In genomic region chr17:74639704-74640142, GRCh38 we compare ENCODE assay signal across 12 cellular contexts. TPM values are rescaled to one million over a fixed set of nuclear protein-coding genes. Genes with fewer than 3 reads are reported as not detected.
DNase-seq lines count a peak whose midpoint lies in the region; ATAC-seq, FAIRE-seq and TF ChIP-seq lines count a peak whose summit lies in the region.
"Had no signal": no experiment of that assay in that cellular context is flagged by ENCODE, and none has a peak within 500 bp of the region (broad histone marks: within the 10 kb centered on the region; RNA-seq: fewer than 3 reads in every experiment).

No MANE protein-coding gene starts in this region.

- no peak for DNase-seq in Right ventricle myocardium inferior (ENCODE audit: missing footprints)
- no peak for DNase-seq in left ventricle myocardium inferior
- DNase-seq in NB4 (ENCODE audit: low read depth), result peak; percentile 85
- DNase-seq in GM12878 (ENCODE audit: low read depth, low spot score), result peak; percentile 42
- DNase-seq in stimulated activated naive CD8-positive, alpha-beta T cell treated with anti-CD3 and anti-CD28 coated beads, Interleukin-15, Interleukin-2, amounts not matched to agents 100 U/mL and 50 U/mL, for 24 hours, result no peak
- DNase-seq in activated CD4-positive, CD25-positive, alpha-beta regulatory T cell treated with anti-CD3 and anti-CD28 coated beads, Interleukin-2, amount 50 U/mL, for 72 hours, result no peak
- no peak for DNase-seq in PC-3
- no peak for DNase-seq in NCI-H345 (lab: John Stamatoyannopoulos, UW)

- WGBS in GM12878 (ENCODE audit: insufficient coverage, insufficient replicate concordance, low lambda C conversion rate, missing lambda C conversion rate), result 0% methylated on average over 10 of the region's 10 CpGs

- ATAC-seq in Right ventricle myocardium inferior (peak; percentile 28), GM12878 (peak; percentile 58), PC-3 (no peak)
- ATAC-seq in stimulated activated naive CD8-positive, alpha-beta T cell treated with anti-CD3 and anti-CD28 coated beads, Interleukin-15, Interleukin-2, amounts not matched to agents 100 U/mL and 50 U/mL, for 24 hours, result peak; percentile 51

- H3K79me2 ChIP-seq in GM12878 (ENCODE audit: control insufficient read depth, insufficient read depth, low read length) (no peaks in the 10 kb centered on the region), PC-3 (ENCODE audit: low read length) (no peaks in the 10 kb centered on the region)

- H3K4me3 ChIP-seq in left ventricle myocardium inferior (no peak overlapping the region), NB4 (ENCODE audit: low read depth, low read length) (no peak overlapping the region), GM12878 (no peak overlapping the region), PC-3 (ENCODE audit: low read length) (no peak overlapping the region)
- H3K4me3 ChIP-seq: SJSA1 had no signal

- TF ChIP-seq CTCF in left ventricle myocardium inferior (IDR thresholded peaks at IDR 0.05; ENCODE audit: borderline replicate concordance), result no peak
- no peak for TF ChIP-seq CTCF in NB4 (IDR thresholded peaks at IDR 0.05; ENCODE audit: low read depth, low read length)
- TF ChIP-seq CTCF in GM12878 (IDR thresholded peaks at IDR 0.05 in 2 of 3, conservative IDR thresholded peaks at IDR 0.05 in 1 of 3; ENCODE audit: control insufficient read depth in 2 of 3, extremely low read depth in 1 of 3, insufficient read depth in 1 of 3, low read depth in 3 of 3, low read length in 3 of 3), result no peak
- no peak for TF ChIP-seq CTCF in PC-3 (conservative IDR thresholded peaks at IDR 0.05; ENCODE audit: low read depth, low read length)

- H3K36me3 ChIP-seq in left ventricle myocardium inferior (no peaks in the 10 kb centered on the region), GM12878 (ENCODE audit: control insufficient read depth in 2 of 2, insufficient read depth in 2 of 2, low read length in 1 of 2) (no peaks in the 10 kb centered on the region), PC-3 (ENCODE audit: low read depth, low read length) (no peaks in the 10 kb centered on the region)
- H3K36me3 ChIP-seq: SJSA1 had no signal

- POLR2A ChIA-PET in GM12878 (lab: Charles Lee), result interaction anchor here (1.1 kb wide), 1 partner anchor 36 kb away, joined by 3 read pairs; no protein-coding TSS in a partner anchor
- POLR2A ChIA-PET in PC-3 (lab: Charles Lee; ENCODE audit: unreplicated experiment), result no interaction called here

- BruUV-seq in GM12878 (replicated peaks; lab: Mats Ljungman, UMichigan) (no TSS peak), PC-3 (replicated peaks; lab: Mats Ljungman, UMichigan) (no TSS peak)

- H3K4me1 ChIP-seq in left ventricle myocardium inferior (no peaks in the 10 kb centered on the region), GM12878 (ENCODE audit: control insufficient read depth, insufficient read depth, low read length) (peaks cover 35% of the 10 kb centered on the region), PC-3 (ENCODE audit: insufficient read depth, low read length) (no peaks in the 10 kb centered on the region)
- H3K4me1 ChIP-seq: SJSA1 had no signal

- TF ChIP-seq POLR2A in NB4 (IDR thresholded peaks at IDR 0.05; ENCODE audit: extremely low read depth, insufficient read length) (no peak), GM12878 (IDR thresholded peaks at IDR 0.05; ENCODE audit: low read depth, low read length) (no peak)

- RAD21 ChIA-PET in GM12878 (lab: Charles Lee; ENCODE audit: unreplicated experiment), result interaction anchor here (1.3 to 2.2 kb wide), 2 partner anchors 17 to 98 kb away, joined by 6 to 7 read pairs; no protein-coding TSS in a partner anchor

- H3K27me3 ChIP-seq in left ventricle myocardium inferior (ENCODE audit: low read depth) (peaks cover 93% of the 10 kb centered on the region), GM12878 (replicated peaks in 1 of 2; ENCODE audit: control insufficient read depth in 2 of 2, insufficient read depth in 2 of 2, low read length in 1 of 2) (peaks cover 0 to 2% of the 10 kb centered on the region in 2 experiments; a peak in 2 of 4 replicates), PC-3 (ENCODE audit: low read length) (peaks cover 95% of the 10 kb centered on the region)

- intact Hi-C loops in Right ventricle myocardium inferior (cut with DNase I), result no loop called here
- intact Hi-C loops in left ventricle myocardium inferior (cut with micrococcal nuclease), result no loop called here
- intact Hi-C loops in GM12878 (cut with micrococcal nuclease; ENCODE audit: unreplicated experiment), result no loop called here
- intact Hi-C loops in PC-3 (cut with micrococcal nuclease), result no loop called here

- TF ChIP-seq RAD21 in GM12878 (IDR thresholded peaks at IDR 0.05; ENCODE audit: insufficient read depth, low read depth, low read length), result no peak

- no peak overlapping the region for H3K27ac ChIP-seq in left ventricle myocardium inferior (replicated peaks)
- no peak overlapping the region for H3K27ac ChIP-seq in GM12878 (ENCODE audit: control insufficient read depth, insufficient read depth)
- H3K27ac ChIP-seq in PC-3 (ENCODE audit: low read length), result no peak overlapping the region
- H3K27ac ChIP-seq: SJSA1 had no signal

- no peaks in the 10 kb centered on the region; the same call in 1 of the 2 replicates for H4K20me1 ChIP-seq in GM12878 (ENCODE audit: control insufficient read depth, insufficient read depth)
- no peaks in the 10 kb centered on the region for H4K20me1 ChIP-seq in PC-3 (ENCODE audit: low read length)

- CTCF ChIA-PET in GM12878 (lab: Yijun Ruan, JAX) (interaction anchor here (0.8 to 2.8 kb wide), 8 partner anchors 17 to 99 kb away, joined by 3 to 11 read pairs (median 4); no protein-coding TSS in a partner anchor), PC-3 (lab: Charles Lee) (no interaction called here)

- TF ChIP-seq EP300 in GM12878 (IDR thresholded peaks at IDR 0.05; ENCODE audit: borderline replicate concordance in 1 of 2, control insufficient read depth in 1 of 2, low read depth in 2 of 2, low read length in 2 of 2), result no peak

- SMC1A ChIA-PET in GM12878 (lab: Charles Lee; ENCODE audit: uncharacterized antibody, unreplicated experiment), result interaction anchor here (0.9 to 1.5 kb wide), 4 partner anchors 28 to 185 kb away, joined by 3 to 4 read pairs (median 3); no protein-coding TSS in a partner anchor

- H3K9me3 ChIP-seq in left ventricle myocardium inferior (replicated peaks) (no peaks in the 10 kb centered on the region), GM12878 (replicated peaks; ENCODE audit: control insufficient read depth, insufficient read depth, low read length) (no peaks in the 10 kb centered on the region), PC-3 (ENCODE audit: low read length) (no peaks in the 10 kb centered on the region)
- H3K9me3 ChIP-seq: SJSA1 had no signal

- H3K4me2 ChIP-seq in GM12878 (ENCODE audit: control insufficient read depth, insufficient read depth), result peak overlapping the region; percentile 65
- H3K4me2 ChIP-seq in PC-3 (ENCODE audit: low read length), result no peak overlapping the region

- H2AFZ ChIP-seq in GM12878 (ENCODE audit: control insufficient read depth, low read depth, low read length) (no peak overlapping the region), PC-3 (ENCODE audit: low read length) (no peak overlapping the region)

- H3K9ac ChIP-seq in GM12878 (ENCODE audit: control insufficient read depth, insufficient read depth, low read length) (no peak overlapping the region), PC-3 (ENCODE audit: low read length) (no peak overlapping the region)

- no peak for FAIRE-seq in GM12878 (lab: Jason Lieb, UNC)
- FAIRE-seq: bronchial epithelial cell, urothelium cell line had no signal

- no peaks in the 10 kb centered on the region for H3F3A ChIP-seq in PC-3 (ENCODE audit: low read length, unreplicated experiment)

- no peaks in the 10 kb centered on the region for H3K9me2 ChIP-seq in PC-3 (replicated peaks; ENCODE audit: low read length)

- in situ Hi-C loops in GM12878 (cut with MboI), result no loop called here

TF ChIP-seq in GM12878, 131 proteins besides CTCF, POLR2A, EP300 and RAD21 (continues in another document):
- TF ChIP-seq MEF2B (IDR thresholded peaks at IDR 0.05; ENCODE audit: partially characterized antibody, poor library complexity, severe bottlenecking), result peak; percentile 33

RNA-seq across cellular contexts. Expression of gene CD300E, which starts 16.2 kb away (rescaled TPM):
- total RNA-seq in Right ventricle myocardium inferior, result 0.46 TPM
- total RNA-seq in left ventricle myocardium inferior, result 0.30 TPM
- not detected in 2 replicates for total RNA-seq in GM12878 (2013; cell fraction: nucleolus; rRNA removed)
- total RNA-seq in GM12878 (2014; rRNA removed), result not detected in 2 replicates
- not detected in 2 replicates for total RNA-seq in GM12878 (2014; rRNA removed; fragmentation: Illumina TruSeq; extraction: Trizol)
- total RNA-seq in GM12878 (2021), result not detected in 2 replicates
- not detected for polyA plus RNA-seq in GM12878 (2011; ENCODE audit: low read depth)
- not detected in 2 replicates for polyA plus RNA-seq in GM12878 (2011; rRNA removed)
- polyA plus RNA-seq in GM12878 (2011; cell fraction: cytosol; rRNA removed), result 0.01 TPM in 1 of 2 replicates, not detected in the other
- polyA plus RNA-seq in GM12878 (2011; cell fraction: nucleus; rRNA removed), result not detected in 2 replicates
- not detected in 2 replicates for polyA plus RNA-seq in GM12878 (2012)
- not detected in 2 replicates for polyA plus RNA-seq in GM12878 (2014; fragmentation: Illumina TruSeq; extraction: Trizol)
- polyA plus RNA-seq in GM12878 (2014; fragmentation: Nextera tagmentation; extraction: Ambion mirVana), result not detected
- polyA plus RNA-seq in GM12878 (2014; rRNA removed), result not detected in 2 replicates
- not detected for polyA plus RNA-seq in GM12878 (2016; fragmentation: Nextera tagmentation; extraction: Ambion mirVana)
- not detected in 2 replicates for polyA minus RNA-seq in GM12878 (2011; rRNA and poly(A)+ RNA removed)
- polyA minus RNA-seq in GM12878 (2011; cell fraction: cytosol; rRNA and poly(A)+ RNA removed), result not detected in 2 replicates
- not detected in 2 replicates for polyA minus RNA-seq in GM12878 (2011; cell fraction: nucleus; rRNA and poly(A)+ RNA removed)
- not detected in 2 replicates for total RNA-seq in PC-3 (2014; rRNA removed)
- total RNA-seq: bronchial epithelial cell, progenitor cell of endocrine pancreas, SJSA1 had no signal

RNA-seq across cellular contexts. Expression of gene CD300LD, which starts 47.6 kb away (rescaled TPM):
- total RNA-seq in Right ventricle myocardium inferior (not detected), left ventricle myocardium inferior (not detected), GM12878 (2014; rRNA removed) (not detected in 2 replicates), GM12878 (2014; rRNA removed; fragmentation: Illumina TruSeq; extraction: Trizol) (not detected in 2 replicates), GM12878 (2021) (not detected in 2 replicates), PC-3 (2014; rRNA removed) (not detected in 2 replicates)
- not detected in 2 replicates for total RNA-seq in GM12878 (2013; cell fraction: nucleolus; rRNA removed)
- polyA plus RNA-seq in GM12878 (2011; ENCODE audit: low read depth), result not detected
- polyA plus RNA-seq in GM12878 (2011; rRNA removed) (not detected in 2 replicates), GM12878 (2014; fragmentation: Illumina TruSeq; extraction: Trizol) (not detected in 2 replicates), GM12878 (2014; fragmentation: Nextera tagmentation; extraction: Ambion mirVana) (not detected), GM12878 (2014; rRNA removed) (not detected in 2 replicates), GM12878 (2016; fragmentation: Nextera tagmentation; extraction: Ambion mirVana) (not detected)
- polyA plus RNA-seq in GM12878 (2011; cell fraction: cytosol; rRNA removed), result not detected in 2 replicates
- not detected in 2 replicates for polyA plus RNA-seq in GM12878 (2011; cell fraction: nucleus; rRNA removed)
- polyA plus RNA-seq in GM12878 (2012), result not detected in 2 replicates
- polyA minus RNA-seq in GM12878 (2011; rRNA and poly(A)+ RNA removed), result not detected in 2 replicates
- polyA minus RNA-seq in GM12878 (2011; cell fraction: cytosol; rRNA and poly(A)+ RNA removed), result not detected in 2 replicates
- polyA minus RNA-seq in GM12878 (2011; cell fraction: nucleus; rRNA and poly(A)+ RNA removed), result not detected in 2 replicates
- total RNA-seq: bronchial epithelial cell, progenitor cell of endocrine pancreas, SJSA1 had no signal

Comparison
In these comparisons a context has a peak if more than half of its experiments do, and no peak if none do; other contexts are left out.
1. DNase-seq: peak in NB4 (single experiment) and GM12878 (single experiment); none in Right ventricle myocardium inferior (single experiment), left ventricle myocardium inferior (single experiment), stimulated activated naive CD8-positive, alpha-beta T cell treated with anti-CD3 and anti-CD28 coated beads, Interleukin-15, Interleukin-2, amounts not matched to agents 100 U/mL and 50 U/mL, for 24 hours (single experiment), activated CD4-positive, CD25-positive, alpha-beta regulatory T cell treated with anti-CD3 and anti-CD28 coated beads, Interleukin-2, amount 50 U/mL, for 72 hours (single experiment), PC-3 (single experiment) and NCI-H345 (single experiment).